18 cellular contexts compared by ENCODE assay signal in genomic region chr20:5024982-5025381, GRCh38. TPM values are rescaled to one million over a fixed set of nuclear protein-coding genes. Genes with fewer than 3 reads are reported as not detected.
DNase-seq lines count a peak whose midpoint lies in the region; ATAC-seq, FAIRE-seq and TF ChIP-seq lines count a peak whose summit lies in the region.
"Had no signal": no experiment of that assay in that cellular context is flagged by ENCODE, and none has a peak within 500 bp of the region (broad histone marks: within the 10 kb centered on the region; RNA-seq: fewer than 3 reads in every experiment).

No MANE protein-coding gene starts in this region.

- intact Hi-C loops in sciatic nerve (cut with DNase I) = no loop called here

- no peak for FAIRE-seq in D721Med (lab: Jason Lieb, UNC)

- DNase-seq in LHCN-M2 (ENCODE audit: low read depth) (peak; percentile 47), RPMI7951 (ENCODE audit: low read depth) (peak; percentile 40), foreskin melanocyte (peak; percentile 60), sciatic nerve (ENCODE audit: low spot score) (no peak), NCI-H526 treated with DMSO at 0.1 percent for 48 hours (lab: John Stamatoyannopoulos, UW) (no peak), D721Med (ENCODE audit: insufficient read length, low spot score) (no peak)
- DNase-seq: ACHN; AML-193; COR-L47; H7; NCI-H1105; NCI-H1694; NCI-H2107; NCI-H345; NCI-H526; NK-92 treated with Interleukin-12 subunit alpha and Interleukin-12 subunit beta, amount 100 ng/mL, for 24 hours; T-cell had no signal

- peak; percentile 24 for ATAC-seq in sciatic nerve
- ATAC-seq in HG03457 (IDR thresholded peaks at IDR 0.05; ENCODE audit: unreplicated experiment) = no peak
- ATAC-seq: T-cell had no signal

- TF ChIP-seq CTCF in D721Med (IDR thresholded peaks at IDR 0.05; ENCODE audit: insufficient read depth, missing control alignments) = no peak

RNA-seq across cellular contexts. Expression of gene SLC23A2, which starts 23.7 kb away (rescaled TPM):
- total RNA-seq in LHCN-M2 (2014; rRNA removed) = 12.4 and 14.6 TPM in 2 replicates
- polyA plus RNA-seq in LHCN-M2 (2012) = 6.3 TPM
- 13.9 and 14.9 TPM in 2 replicates for total RNA-seq in RPMI7951 (2014; rRNA removed; shearing (Covaris generic))
- total RNA-seq in sciatic nerve = 75.9 TPM

Comparison
In these comparisons a context has a peak if more than half of its experiments do, and no peak if none do; other contexts are left out.
1. DNase-seq: peak in LHCN-M2 (single experiment), RPMI7951 (single experiment) and foreskin melanocyte (single experiment); none in sciatic nerve (single experiment), NCI-H526 treated with DMSO at 0.1 percent for 48 hours (single experiment) and D721Med (single experiment).